Comparison of ENCODE assay signal across 8 cellular contexts in genomic region chr5:173764321-173765029, GRCh38.
DNase-seq lines count a peak whose midpoint lies in the region; ATAC-seq and TF ChIP-seq lines count a peak whose summit lies in the region.

No MANE protein-coding gene starts in this region.

- no peak for ATAC-seq in T-helper 17 cell

- H3K27me3 ChIP-seq in ovary: no peaks in the 10 kb centered on the region

- H3K4me3 Mint-ChIP-seq in T-helper 17 cell: no peak overlapping the region
- H3K4me3 Mint-ChIP-seq in activated T-helper 1 cell treated with anti-CD3 and anti-CD28 coated beads, Interleukin-12 subunit alpha, Interleukin-12 subunit beta, Interleukin-2, Interleukin-4 antibody, amounts not matched to agents 30 ng/mL and 10 ng/mL and 1 ng/mL, durations not matched to agents 14 hours and 24 hours and 36 hours: no peak overlapping the region

- H3K4me1 Mint-ChIP-seq in T-helper 17 cell: peaks cover 9% of the 10 kb centered on the region
- H3K4me1 Mint-ChIP-seq in activated T-helper 1 cell treated with anti-CD3 and anti-CD28 coated beads, Interleukin-12 subunit alpha, Interleukin-12 subunit beta, Interleukin-2, Interleukin-4 antibody, amounts not matched to agents 30 ng/mL and 10 ng/mL and 1 ng/mL, durations not matched to agents 14 hours and 24 hours and 36 hours (ENCODE audit: low read depth): no peaks in the 10 kb centered on the region

- H3K4me3 ChIP-seq in fibroblast of pulmonary artery (replicated peaks; ENCODE audit: low read depth, low read length) (no peak overlapping the region), ovary (no peak overlapping the region)

- peak; percentile 94 for DNase-seq in HCEC 1CT
- DNase-seq in SHP77 treated with DMSO at 0.1 percent for 48 hours (lab: John Stamatoyannopoulos, UW): peak; percentile 56
- DNase-seq in fibroblast of pulmonary artery (ENCODE audit: low read depth): peak; percentile 94
- peak; percentile 79 to 90 (median 88) for DNase-seq in ovary
- DNase-seq in T-helper 17 cell: no peak
- no peak for DNase-seq in activated T-helper 1 cell treated with anti-CD3 and anti-CD28 coated beads, Interleukin-12 subunit alpha, Interleukin-12 subunit beta, Interleukin-2, Interleukin-4 antibody, amounts not matched to agents 30 ng/mL and 10 ng/mL and 1 ng/mL, durations not matched to agents 14 hours and 24 hours and 36 hours (ENCODE audit: low spot score)
- DNase-seq in activated T-cell treated with anti-CD3 and anti-CD28 coated beads, Interleukin-2, amount 50 U/mL, for 1 hour: no peak
- no peak for DNase-seq in stimulated activated CD4-positive, alpha-beta T cell treated with anti-CD3 and anti-CD28 coated beads, Interleukin-12 subunit alpha, Interleukin-12 subunit beta, amount 100 ng/mL, for 4 hours

- intact Hi-C loops in ovary (cut with DNase I): no loop called here
- intact Hi-C loops in activated T-helper 1 cell treated with anti-CD3 and anti-CD28 coated beads, Interleukin-12 subunit alpha, Interleukin-12 subunit beta, Interleukin-2, Interleukin-4 antibody, amounts not matched to agents 30 ng/mL and 10 ng/mL and 1 ng/mL, durations not matched to agents 14 hours and 24 hours and 36 hours (cut with micrococcal nuclease): no loop called here

- no peak for TF ChIP-seq EP300 in ovary (IDR thresholded peaks at IDR 0.05)

- H3K9me3 Mint-ChIP-seq in activated T-helper 1 cell treated with anti-CD3 and anti-CD28 coated beads, Interleukin-12 subunit alpha, Interleukin-12 subunit beta, Interleukin-2, Interleukin-4 antibody, amounts not matched to agents 30 ng/mL and 10 ng/mL and 1 ng/mL, durations not matched to agents 14 hours and 24 hours and 36 hours: no peaks in the 10 kb centered on the region

- H3K9me3 ChIP-seq in ovary (no peaks in the 10 kb centered on the region), T-helper 17 cell (ENCODE audit: control insufficient read depth, low read length, poor library complexity, severe bottlenecking) (no peaks in the 10 kb centered on the region)

- peaks cover 21% of the 10 kb centered on the region for H3K27me3 Mint-ChIP-seq in T-helper 17 cell
- peaks cover 2% of the 10 kb centered on the region for H3K27me3 Mint-ChIP-seq in activated T-helper 1 cell treated with anti-CD3 and anti-CD28 coated beads, Interleukin-12 subunit alpha, Interleukin-12 subunit beta, Interleukin-2, Interleukin-4 antibody, amounts not matched to agents 30 ng/mL and 10 ng/mL and 1 ng/mL, durations not matched to agents 14 hours and 24 hours and 36 hours (ENCODE audit: insufficient read depth)

- no peak overlapping the region for H3K27ac ChIP-seq in ovary

- H3K4me1 ChIP-seq in ovary (ENCODE audit: insufficient read depth): peaks cover 3% of the 10 kb centered on the region

- peaks cover 4% of the 10 kb centered on the region for H3K36me3 Mint-ChIP-seq in T-helper 17 cell (ENCODE audit: low read depth)
- no peaks in the 10 kb centered on the region for H3K36me3 Mint-ChIP-seq in activated T-helper 1 cell treated with anti-CD3 and anti-CD28 coated beads, Interleukin-12 subunit alpha, Interleukin-12 subunit beta, Interleukin-2, Interleukin-4 antibody, amounts not matched to agents 30 ng/mL and 10 ng/mL and 1 ng/mL, durations not matched to agents 14 hours and 24 hours and 36 hours (ENCODE audit: low read depth)

- no peaks in the 10 kb centered on the region for H3K36me3 ChIP-seq in ovary

- no peak overlapping the region for H3K27ac Mint-ChIP-seq in T-helper 17 cell
- no peak overlapping the region for H3K27ac Mint-ChIP-seq in activated T-helper 1 cell treated with anti-CD3 and anti-CD28 coated beads, Interleukin-12 subunit alpha, Interleukin-12 subunit beta, Interleukin-2, Interleukin-4 antibody, amounts not matched to agents 30 ng/mL and 10 ng/mL and 1 ng/mL, durations not matched to agents 14 hours and 24 hours and 36 hours

- no peak for TF ChIP-seq CTCF in fibroblast of pulmonary artery (IDR thresholded peaks at IDR 0.05; ENCODE audit: low read length, missing control alignments)
- no peak for TF ChIP-seq CTCF in ovary (IDR thresholded peaks at IDR 0.05)

- WGBS in ovary, 3 donors: 33 to 41% (median 33%) methylated on average over 13 to 14 of the region's 14 CpGs

- no peak for TF ChIP-seq POLR2A in ovary (IDR thresholded peaks at IDR 0.05)

Comparison
In these comparisons a context has a peak if more than half of its experiments do, and no peak if none do; other contexts are left out.
1. DNase-seq: peak in HCEC 1CT (single experiment), SHP77 treated with DMSO at 0.1 percent for 48 hours (single experiment), fibroblast of pulmonary artery (single experiment) and ovary (5 of 5); none in T-helper 17 cell (0 of 3), activated T-helper 1 cell treated with anti-CD3 and anti-CD28 coated beads, Interleukin-12 subunit alpha, Interleukin-12 subunit beta, Interleukin-2, Interleukin-4 antibody, amounts not matched to agents 30 ng/mL and 10 ng/mL and 1 ng/mL, durations not matched to agents 14 hours and 24 hours and 36 hours (single experiment), activated T-cell treated with anti-CD3 and anti-CD28 coated beads, Interleukin-2, amount 50 U/mL, for 1 hour (single experiment) and stimulated activated CD4-positive, alpha-beta T cell treated with anti-CD3 and anti-CD28 coated beads, Interleukin-12 subunit alpha, Interleukin-12 subunit beta, amount 100 ng/mL, for 4 hours (single experiment).